21 cellular contexts compared by ENCODE assay signal in the genomic region with DNA sequence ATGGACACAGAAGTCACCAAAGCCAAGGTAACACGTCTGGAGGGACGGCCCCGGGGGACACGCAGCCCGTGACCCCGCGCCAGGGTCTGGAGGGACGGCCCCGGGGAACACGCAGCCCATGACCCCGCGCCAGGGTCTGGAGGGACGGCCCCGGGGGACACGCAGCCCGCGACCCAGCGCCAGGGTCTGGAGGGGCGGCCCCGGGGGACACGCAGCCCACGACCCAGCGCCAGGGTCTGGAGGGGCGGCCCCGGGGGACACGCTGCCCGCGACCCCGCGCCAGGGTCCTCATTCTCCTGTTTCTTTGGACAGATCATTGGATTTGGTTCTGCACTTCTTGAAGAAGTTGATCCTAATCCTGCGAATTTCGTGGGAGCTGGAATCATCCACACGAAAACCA. TPM values are rescaled to one million over a fixed set of nuclear protein-coding genes. Genes with fewer than 3 reads are reported as not detected.
DNase-seq lines count a peak whose midpoint lies in the region; ATAC-seq and TF ChIP-seq lines count a peak whose summit lies in the region.
"Had no signal": no experiment of that assay in that cellular context is flagged by ENCODE, and none has a peak within 500 bp of the region (broad histone marks: within the 10 kb centered on the region; RNA-seq: fewer than 3 reads in every experiment).

No MANE protein-coding gene starts in this region.

- H3K36me3 ChIP-seq in BLaER1 treated with 17β-estradiol and CSF1 and Interleukin-3, amounts not matched to agents 10 nM and 100 nM = peaks cover 4 to 86% (median 16%) of the 10 kb centered on the region in 11 experiments; a peak in 18 of 22 replicates

- no peak overlapping the region for H3K27ac Mint-ChIP-seq in stimulated activated naive CD8-positive, alpha-beta T cell treated with anti-CD3 and anti-CD28 coated beads, Interleukin-15, amount 100 ng/mL, for 72 hours
- peak overlapping the region; percentile 38 for H3K27ac Mint-ChIP-seq in glutamatergic neuron (ENCODE audit: unreplicated experiment)
- H3K27ac Mint-ChIP-seq: CD4-positive, alpha-beta memory T cell; CD4-positive, CD25-positive, alpha-beta regulatory T cell; CD8-positive, alpha-beta memory T cell had no signal

- no peak for DNase-seq in stimulated activated naive CD8-positive, alpha-beta T cell treated with anti-CD3 and anti-CD28 coated beads, Interleukin-15, amount 100 ng/mL, for 72 hours
- no peak for DNase-seq in stimulated activated naive CD8-positive, alpha-beta T cell treated with anti-CD3 and anti-CD28 coated beads, Interleukin-15, Interleukin-2, amounts not matched to agents 100 U/mL and 50 U/mL, for 24 hours
- no peak for DNase-seq in glutamatergic neuron
- DNase-seq in G401 (ENCODE audit: low spot score) = no peak
- no peak for DNase-seq in GM19238 (ENCODE audit: insufficient read length, low spot score)
- no peak for DNase-seq in EL
- DNase-seq: 8988T; ACHN; BE2C; C1 segment of cervical spinal cord; CD4-positive, alpha-beta memory T cell; CD4-positive, CD25-positive, alpha-beta regulatory T cell; CD8-positive, alpha-beta memory T cell; COR-L47; DMS 273 treated with DMSO at 0.1 percent for 48 hours; DMS153; DMS79 treated with DMSO at 0.1 percent for 48 hours; GF-D8 had no signal

- peak overlapping the region in 10 of 11 experiments; percentile 68 to 97 (median 88); a peak in 19 of 22 replicates for H3K4me2 ChIP-seq in BLaER1 treated with 17β-estradiol and CSF1 and Interleukin-3, amounts not matched to agents 10 nM and 100 nM

- peak overlapping the region in 5 of 11 experiments; percentile 8 to 74 (median 64); a peak in 8 of 22 replicates for H3K9ac ChIP-seq in BLaER1 treated with 17β-estradiol and CSF1 and Interleukin-3, amounts not matched to agents 10 nM and 100 nM

- no peaks in the 10 kb centered on the region for H3K36me3 Mint-ChIP-seq in glutamatergic neuron (ENCODE audit: unreplicated experiment)

- peak overlapping the region in 2 of 10 experiments; percentile 18 to 32; a peak in 3 of 20 replicates for H3K4me3 ChIP-seq in BLaER1 treated with 17β-estradiol and CSF1 and Interleukin-3, amounts not matched to agents 10 nM and 100 nM

- ATAC-seq in stimulated activated naive CD8-positive, alpha-beta T cell treated with anti-CD3 and anti-CD28 coated beads, Interleukin-15, amount 100 ng/mL, for 72 hours = peak; percentile 34
- no peak for ATAC-seq in stimulated activated naive CD8-positive, alpha-beta T cell treated with anti-CD3 and anti-CD28 coated beads, Interleukin-15, Interleukin-2, amounts not matched to agents 100 U/mL and 50 U/mL, for 24 hours

- no peaks in the 10 kb centered on the region for H3K9me3 Mint-ChIP-seq in stimulated activated naive CD8-positive, alpha-beta T cell treated with anti-CD3 and anti-CD28 coated beads, Interleukin-15, amount 100 ng/mL, for 72 hours
- peaks cover 24% of the 10 kb centered on the region for H3K9me3 Mint-ChIP-seq in glutamatergic neuron (ENCODE audit: unreplicated experiment)
- H3K9me3 Mint-ChIP-seq: CD14-positive monocyte; CD4-positive, alpha-beta memory T cell; CD8-positive, alpha-beta memory T cell had no signal

- H3K4me3 Mint-ChIP-seq in stimulated activated naive CD8-positive, alpha-beta T cell treated with anti-CD3 and anti-CD28 coated beads, Interleukin-15, amount 100 ng/mL, for 72 hours = no peak overlapping the region
- no peak overlapping the region for H3K4me3 Mint-ChIP-seq in glutamatergic neuron (ENCODE audit: unreplicated experiment)
- H3K4me3 Mint-ChIP-seq: CD14-positive monocyte; CD4-positive, alpha-beta memory T cell; CD8-positive, alpha-beta memory T cell had no signal

- H4K20me1 ChIP-seq in BLaER1 treated with 17β-estradiol and CSF1 and Interleukin-3, amounts not matched to agents 10 nM and 100 nM = peaks cover 5 to 100% (median 96%) of the 10 kb centered on the region in 11 experiments; a peak in 20 of 22 replicates

- H3K9me3 ChIP-seq in BLaER1 treated with 17β-estradiol and CSF1 and Interleukin-3, amounts not matched to agents 10 nM and 100 nM (replicated peaks in 1 of 11) = no peaks in the 10 kb centered on the region
- H3K9me3 ChIP-seq: BE2C had no signal

- in situ Hi-C loops in G401 (cut with HindIII; ENCODE audit: low sequenced_read_pairs) = no loop called here

- no peak for TF ChIP-seq CTCF in glutamatergic neuron (IDR thresholded peaks at IDR 0.05; ENCODE audit: partially characterized antibody, unreplicated experiment)

- H3K27me3 Mint-ChIP-seq in stimulated activated naive CD8-positive, alpha-beta T cell treated with anti-CD3 and anti-CD28 coated beads, Interleukin-15, amount 100 ng/mL, for 72 hours = no peaks in the 10 kb centered on the region
- H3K27me3 Mint-ChIP-seq in glutamatergic neuron (ENCODE audit: unreplicated experiment) = peaks cover 23% of the 10 kb centered on the region
- H3K27me3 Mint-ChIP-seq: CD4-positive, alpha-beta memory T cell; CD4-positive, CD25-positive, alpha-beta regulatory T cell; CD8-positive, alpha-beta memory T cell had no signal

- peak overlapping the region in 5 of 11 experiments; percentile 25 to 82 (median 78); a peak in 10 of 22 replicates for H3K27ac ChIP-seq in BLaER1 treated with 17β-estradiol and CSF1 and Interleukin-3, amounts not matched to agents 10 nM and 100 nM

- peaks cover 0 to 87% (median 0%) of the 10 kb centered on the region in 11 experiments; a peak in 8 of 22 replicates for H3K27me3 ChIP-seq in BLaER1 treated with 17β-estradiol and CSF1 and Interleukin-3, amounts not matched to agents 10 nM and 100 nM
- H3K27me3 ChIP-seq: BE2C had no signal

- H3K4me1 Mint-ChIP-seq in stimulated activated naive CD8-positive, alpha-beta T cell treated with anti-CD3 and anti-CD28 coated beads, Interleukin-15, amount 100 ng/mL, for 72 hours = no peaks in the 10 kb centered on the region
- peaks cover 32% of the 10 kb centered on the region for H3K4me1 Mint-ChIP-seq in glutamatergic neuron (ENCODE audit: low read depth, unreplicated experiment)
- H3K4me1 Mint-ChIP-seq: CD14-positive monocyte; CD4-positive, alpha-beta memory T cell; CD4-positive, CD25-positive, alpha-beta regulatory T cell; CD8-positive, alpha-beta memory T cell had no signal

- H3K4me1 ChIP-seq in BLaER1 treated with 17β-estradiol and CSF1 and Interleukin-3, amounts not matched to agents 10 nM and 100 nM = peaks cover 69 to 100% (median 100%) of the 10 kb centered on the region in 10 experiments

RNA-seq across cellular contexts. Expression of gene MUC6, which starts 27.1 kb away (rescaled TPM):
- not detected for total RNA-seq in glutamatergic neuron (ENCODE audit: unreplicated experiment)
- total RNA-seq in G401 (2014; rRNA removed; shearing (Covaris generic)) = not detected in 2 replicates
- total RNA-seq: A673; CD4-positive, alpha-beta memory T cell; CD4-positive, CD25-positive, alpha-beta regulatory T cell; CD8-positive, alpha-beta memory T cell had no signal
